8 cellular contexts compared by ENCODE assay signal in genomic region chr10:133309111-133309719, GRCh38. TPM values are rescaled to one million over a fixed set of nuclear protein-coding genes. Genes with fewer than 3 reads are reported as not detected.
DNase-seq lines count a peak whose midpoint lies in the region; ATAC-seq, FAIRE-seq and TF ChIP-seq lines count a peak whose summit lies in the region.

No MANE protein-coding gene starts in this region.

- TF ChIP-seq CTCF in LNCaP clone FGC (IDR thresholded peaks at IDR 0.05; ENCODE audit: control insufficient read depth, extremely low read depth, insufficient read depth) (peak; percentile 44; the same call in 1 of the 2 replicates), omental fat pad (IDR thresholded peaks at IDR 0.05) (no peak), testis (IDR thresholded peaks at IDR 0.05) (no peak)

- H3K36me3 ChIP-seq in testis (ENCODE audit: low read depth, missing control alignments), result no peaks in the 10 kb centered on the region

- no peaks in the 10 kb centered on the region for H3K9me3 Mint-ChIP-seq in activated naive CD4-positive, alpha-beta T cell treated with anti-CD3 and anti-CD28 coated beads, Interleukin-2, amount 50 U/mL, for 72 hours

- peaks cover 8 to 9% of the 10 kb centered on the region in 2 donors for H3K36me3 Mint-ChIP-seq in activated naive CD4-positive, alpha-beta T cell treated with anti-CD3 and anti-CD28 coated beads, Interleukin-2, amount 50 U/mL, for 72 hours

- H3K27me3 ChIP-seq in testis, result no peaks in the 10 kb centered on the region

- 4 to 30% methylated on average over 17 to 33 of the region's 45 CpGs for WGBS in testis, 2 donors

- H3K27ac Mint-ChIP-seq in activated naive CD4-positive, alpha-beta T cell treated with anti-CD3 and anti-CD28 coated beads, Interleukin-2, amount 50 U/mL, for 72 hours, result peak overlapping the region; percentile 88 to 97

- TF ChIP-seq POLR2A in H54 (IDR thresholded peaks at IDR 0.05; ENCODE audit: low read depth, low read length) (no peak), testis (IDR thresholded peaks at IDR 0.05) (no peak)

- intact Hi-C loops in testis (cut with DNase I; ENCODE audit: low total_unique reads), result no loop called here

- no peak for FAIRE-seq in H54 (lab: Jason Lieb, UNC)

- H3K4me1 ChIP-seq in testis, result peaks cover 21% of the 10 kb centered on the region

- peak overlapping the region; percentile 87 to 95 for H3K27ac ChIP-seq in testis

- peak; percentile 90 for DNase-seq in EH (ENCODE audit: low read depth)
- peak; percentile 46 for DNase-seq in H54 (ENCODE audit: insufficient read length, low spot score)
- peak; percentile 78 for DNase-seq in LNCaP clone FGC (ENCODE audit: low read depth)
- peak; percentile 83 for DNase-seq in SK-N-DZ (ENCODE audit: low spot score)
- peak; percentile 89 to 90 for DNase-seq in activated naive CD4-positive, alpha-beta T cell treated with anti-CD3 and anti-CD28 coated beads, Interleukin-2, amount 50 U/mL, for 72 hours (ENCODE audit: low spot score in 2 of 2)
- peak; percentile 86 for DNase-seq in globus pallidus (ENCODE audit: low spot score)
- peak; percentile 94 for DNase-seq in omental fat pad (ENCODE audit: low spot score)
- DNase-seq in testis, result peak; percentile 95

- peak; percentile 70 to 86 for ATAC-seq in activated naive CD4-positive, alpha-beta T cell treated with anti-CD3 and anti-CD28 coated beads, Interleukin-2, amount 50 U/mL, for 72 hours
- peak; percentile 97 for ATAC-seq in omental fat pad (ENCODE audit: low FRiP score)

- no peaks in the 10 kb centered on the region for H3K9me3 ChIP-seq in testis

- peak overlapping the region; percentile 81 for H3K4me3 ChIP-seq in LNCaP clone FGC (ENCODE audit: low read depth, low read length)
- peak overlapping the region; percentile 99 to 100 for H3K4me3 ChIP-seq in testis

RNA-seq across cellular contexts. Expression of gene ZNF511, which starts 0.5 kb away (rescaled TPM):
- polyA plus RNA-seq in SK-N-DZ (2014; cell fraction: cytosol; rRNA removed), result 70.5 and 76.0 TPM in 2 replicates
- 86.7 and 89.6 TPM in 2 replicates for polyA plus RNA-seq in SK-N-DZ (2014; cell fraction: nucleus; rRNA removed)
- 10 to 100 TPM; 43.4 to 55.6 TPM for total RNA-seq in activated naive CD4-positive, alpha-beta T cell treated with anti-CD3 and anti-CD28 coated beads, Interleukin-2, amount 50 U/mL, for 72 hours
- total RNA-seq in omental fat pad (10 to 100 TPM; 19.3 to 40.2 (median 23.3) TPM), testis (10 to 100 TPM; 46.5 to 50.5 TPM)
- polyA plus RNA-seq in testis (ENCODE audit: insufficient read depth, low read depth, low replicate concordance), result 39.6 TPM

RNA-seq across cellular contexts. Expression of gene TUBGCP2, which starts 0.5 kb away (rescaled TPM):
- 37.0 and 39.5 TPM in 2 replicates for polyA plus RNA-seq in SK-N-DZ (2014; cell fraction: cytosol; rRNA removed)
- 75.6 and 78.8 TPM in 2 replicates for polyA plus RNA-seq in SK-N-DZ (2014; cell fraction: nucleus; rRNA removed)
- 10 to 100 TPM; 47.9 to 53.3 TPM for total RNA-seq in activated naive CD4-positive, alpha-beta T cell treated with anti-CD3 and anti-CD28 coated beads, Interleukin-2, amount 50 U/mL, for 72 hours
- 10 to 100 TPM; 29.0 to 44.5 (median 36.3) TPM for total RNA-seq in omental fat pad
- 100 to 1,000 TPM in 1 of 2 donors, 10 to 100 TPM in 1; 84.3 to 101 TPM for total RNA-seq in testis
- polyA plus RNA-seq in testis (ENCODE audit: insufficient read depth, low read depth, low replicate concordance), result 76.0 TPM

RNA-seq across cellular contexts. Expression of gene CALY, which starts 27.5 kb away (rescaled TPM):
- 23.7 and 70.7 TPM in 2 replicates for polyA plus RNA-seq in SK-N-DZ (2014; cell fraction: cytosol; rRNA removed)
- polyA plus RNA-seq in SK-N-DZ (2014; cell fraction: nucleus; rRNA removed), result 24.2 and 37.3 TPM in 2 replicates
- total RNA-seq in activated naive CD4-positive, alpha-beta T cell treated with anti-CD3 and anti-CD28 coated beads, Interleukin-2, amount 50 U/mL, for 72 hours, result not detected
- total RNA-seq in omental fat pad (not detected), testis (10 to 100 TPM; 19.2 to 35.5 TPM)
- polyA plus RNA-seq in testis (ENCODE audit: insufficient read depth, low read depth, low replicate concordance), result 4.9 TPM

RNA-seq across cellular contexts. Expression of gene ADAM8, which starts 32.5 kb away (rescaled TPM):
- 0.31 and 0.51 TPM in 2 replicates for polyA plus RNA-seq in SK-N-DZ (2014; cell fraction: cytosol; rRNA removed)
- polyA plus RNA-seq in SK-N-DZ (2014; cell fraction: nucleus; rRNA removed), result 2.9 and 5.3 TPM in 2 replicates
- 100 to 1,000 TPM; 101 to 201 TPM for total RNA-seq in activated naive CD4-positive, alpha-beta T cell treated with anti-CD3 and anti-CD28 coated beads, Interleukin-2, amount 50 U/mL, for 72 hours
- total RNA-seq in omental fat pad (10 to 100 TPM in 2 of 4 donors, 1 to 10 TPM in 2; 3.9 to 53.9 (median 8.4) TPM), testis (10 to 100 TPM; 12.8 to 14.6 TPM)
- 3.5 TPM for polyA plus RNA-seq in testis (ENCODE audit: insufficient read depth, low read depth, low replicate concordance)

RNA-seq across cellular contexts. Expression of gene PRAP1, which starts 38.0 kb away (rescaled TPM):
- 1.4 and 3.7 TPM in 2 replicates for polyA plus RNA-seq in SK-N-DZ (2014; cell fraction: cytosol; rRNA removed)
- 0.29 and 0.78 TPM in 2 replicates for polyA plus RNA-seq in SK-N-DZ (2014; cell fraction: nucleus; rRNA removed)
- total RNA-seq in activated naive CD4-positive, alpha-beta T cell treated with anti-CD3 and anti-CD28 coated beads, Interleukin-2, amount 50 U/mL, for 72 hours, result not detected
- total RNA-seq in omental fat pad, result 1 to 10 TPM in 1 of 4 donors, not detected in 3; 3.3 TPM
- 10 to 100 TPM; 10.1 to 24.6 TPM for total RNA-seq in testis
- polyA plus RNA-seq in testis (ENCODE audit: insufficient read depth, low read depth, low replicate concordance), result 11.3 TPM

Comparison
In these comparisons a context has a peak if more than half of its experiments do, and no peak if none do; other contexts are left out.
1. Peak in every context shown above with its lines: DNase-seq, ATAC-seq, H3K4me3 ChIP-seq and H3K27ac ChIP-seq.
2. RNA of gene CALY, which starts 27.5 kb away (total RNA-seq): 19.2 to 35.5 TPM in testis; not detected in omental fat pad and not detected in activated naive CD4-positive, alpha-beta T cell treated with anti-CD3 and anti-CD28 coated beads, Interleukin-2, amount 50 U/mL, for 72 hours; every median in the first group is over 10 times any median in the second.